ENCODE assay signal across 9 cellular contexts in genomic region chr19:6654347-6655310, GRCh38. TPM values are rescaled to one million over a fixed set of nuclear protein-coding genes. Genes with fewer than 3 reads are reported as not detected.
DNase-seq lines count a peak whose midpoint lies in the region; ATAC-seq and TF ChIP-seq lines count a peak whose summit lies in the region.
"Had no signal": no experiment of that assay in that cellular context is flagged by ENCODE, and none has a peak within 500 bp of the region (broad histone marks: within the 10 kb centered on the region; RNA-seq: fewer than 3 reads in every experiment).

No MANE protein-coding gene starts in this region.

- no peaks in the 10 kb centered on the region for H3K9me3 Mint-ChIP-seq in T-helper 1 cell treated with Interleukin-12 subunit alpha and Interleukin-12 subunit beta and Interleukin-4 antibody, amounts not matched to agents 30 μg/mL and 1 μg/mL, for 36 hours
- no peaks in the 10 kb centered on the region for H3K9me3 Mint-ChIP-seq in activated naive CD4-positive, alpha-beta T cell treated with anti-CD3 and anti-CD28 coated beads, Interleukin-2, amount 50 U/mL, for 72 hours

- intact Hi-C loops in aorta (cut with DNase I): no loop called here

- peak overlapping the region; percentile 88 for H3K4me3 Mint-ChIP-seq in T-helper 1 cell treated with Interleukin-12 subunit alpha and Interleukin-12 subunit beta and Interleukin-4 antibody, amounts not matched to agents 30 μg/mL and 1 μg/mL, for 36 hours

- DNase-seq in activated naive CD4-positive, alpha-beta T cell treated with anti-CD3 and anti-CD28 coated beads, Interleukin-2, amount 50 U/mL, for 72 hours (ENCODE audit: low spot score in 2 of 2): no peak
- peak; percentile 64 to 73 for DNase-seq in stimulated activated CD8-positive, alpha-beta memory T cell treated with anti-CD3 and anti-CD28 coated beads, Interleukin-15, amount 100 ng/mL, for 48 hours (ENCODE audit: low read depth in 2 of 2)
- DNase-seq in aorta: no peak
- DNase-seq: DMS53 had no signal

- H3K27ac ChIP-seq in aorta (ENCODE audit: low read depth in 1 of 2, low read length in 2 of 2): no peak overlapping the region

- H3K27me3 ChIP-seq in aorta (ENCODE audit: control insufficient read depth in 1 of 2, insufficient read depth in 2 of 2, low read length in 1 of 2): peaks cover 0 to 2% of the 10 kb centered on the region in 2 donors

- no peak overlapping the region for H3K4me3 ChIP-seq in aorta (ENCODE audit: low read length in 2 of 2)

- no peaks in the 10 kb centered on the region for H3K9me3 ChIP-seq in aorta (ENCODE audit: control insufficient read depth, low read length)

- no peaks in the 10 kb centered on the region for H3K4me1 ChIP-seq in aorta (ENCODE audit: control insufficient read depth in 1 of 2, insufficient read depth in 2 of 2, low read length in 2 of 2)

- 68 to 72% methylated on average over 15 of the region's 15 CpGs for WGBS in aorta, 2 donors

- peaks cover 9% of the 10 kb centered on the region for H3K36me3 Mint-ChIP-seq in T-helper 1 cell treated with Interleukin-12 subunit alpha and Interleukin-12 subunit beta and Interleukin-4 antibody, amounts not matched to agents 30 μg/mL and 1 μg/mL, for 36 hours (ENCODE audit: low read depth)
- peaks cover 10 to 11% of the 10 kb centered on the region in 2 donors for H3K36me3 Mint-ChIP-seq in activated naive CD4-positive, alpha-beta T cell treated with anti-CD3 and anti-CD28 coated beads, Interleukin-2, amount 50 U/mL, for 72 hours

- peak overlapping the region; percentile 99 for H3K27ac Mint-ChIP-seq in T-helper 1 cell treated with Interleukin-12 subunit alpha and Interleukin-12 subunit beta and Interleukin-4 antibody, amounts not matched to agents 30 μg/mL and 1 μg/mL, for 36 hours
- peak overlapping the region; percentile 91 to 97 for H3K27ac Mint-ChIP-seq in activated naive CD4-positive, alpha-beta T cell treated with anti-CD3 and anti-CD28 coated beads, Interleukin-2, amount 50 U/mL, for 72 hours

- peak; percentile 83 to 88 for ATAC-seq in activated naive CD4-positive, alpha-beta T cell treated with anti-CD3 and anti-CD28 coated beads, Interleukin-2, amount 50 U/mL, for 72 hours
- ATAC-seq in aorta (ENCODE audit: low FRiP score) (no peak), HG03378 (IDR thresholded peaks at IDR 0.05; ENCODE audit: unreplicated experiment) (no peak), GM18868 (IDR thresholded peaks at IDR 0.05; ENCODE audit: unreplicated experiment) (no peak)

- H3K27me3 Mint-ChIP-seq in T-helper 1 cell treated with Interleukin-12 subunit alpha and Interleukin-12 subunit beta and Interleukin-4 antibody, amounts not matched to agents 30 μg/mL and 1 μg/mL, for 36 hours (ENCODE audit: low read depth): no peaks in the 10 kb centered on the region

- peak; percentile 8 for TF ChIP-seq POLR2A in GM19099 (IDR thresholded peaks at IDR 0.05; ENCODE audit: extremely low read depth, insufficient read length, low read depth)

- H3K36me3 ChIP-seq in aorta (ENCODE audit: control insufficient read depth in 1 of 2, insufficient read depth in 2 of 2, low read length in 1 of 2): no peaks in the 10 kb centered on the region

- H3K4me1 Mint-ChIP-seq in T-helper 1 cell treated with Interleukin-12 subunit alpha and Interleukin-12 subunit beta and Interleukin-4 antibody, amounts not matched to agents 30 μg/mL and 1 μg/mL, for 36 hours (ENCODE audit: low read depth): peaks cover 47% of the 10 kb centered on the region

RNA-seq across cellular contexts. Expression of gene TNFSF14, which starts 15.3 kb away (rescaled TPM):
- 10 to 100 TPM; 24.9 to 25.3 TPM for total RNA-seq in activated naive CD4-positive, alpha-beta T cell treated with anti-CD3 and anti-CD28 coated beads, Interleukin-2, amount 50 U/mL, for 72 hours
- total RNA-seq in aorta: 10 to 100 TPM in 1 of 2 donors, 1 to 10 TPM in 1; 6.9 to 36.8 TPM
- polyA plus RNA-seq in aorta: under 1 TPM in 1 of 2 donors, not detected in 1; 0.13 TPM
- total RNA-seq: myocyte had no signal

Comparison
In these comparisons a context has a peak if more than half of its experiments do, and no peak if none do; other contexts are left out.
1. ATAC-seq: peak in activated naive CD4-positive, alpha-beta T cell treated with anti-CD3 and anti-CD28 coated beads, Interleukin-2, amount 50 U/mL, for 72 hours (2 of 2); none in aorta (single experiment), HG03378 (single experiment) and GM18868 (single experiment).
2. DNase-seq: peak in stimulated activated CD8-positive, alpha-beta memory T cell treated with anti-CD3 and anti-CD28 coated beads, Interleukin-15, amount 100 ng/mL, for 48 hours (2 of 2); none in activated naive CD4-positive, alpha-beta T cell treated with anti-CD3 and anti-CD28 coated beads, Interleukin-2, amount 50 U/mL, for 72 hours (0 of 2) and aorta (0 of 2).